1 cellular context compared by ENCODE assay signal in genomic region chr3:75672142-75672775, GRCh38.
A peak's percentile ranks its signal among the peaks of the same experiment; 100 is the strongest.
TF ChIP-seq lines count a peak whose summit lies in the region.
"Not testable (repeated sequence)": the region's sequence is repeated elsewhere in the genome, so short reads cannot be mapped to it uniquely, and the experiment has no call there.

No MANE protein-coding gene starts in this region.

TF ChIP-seq in K562, 482 proteins besides CTCF, POLR2A, EP300 and RAD21:
- TF ChIP-seq, protein P1, sequence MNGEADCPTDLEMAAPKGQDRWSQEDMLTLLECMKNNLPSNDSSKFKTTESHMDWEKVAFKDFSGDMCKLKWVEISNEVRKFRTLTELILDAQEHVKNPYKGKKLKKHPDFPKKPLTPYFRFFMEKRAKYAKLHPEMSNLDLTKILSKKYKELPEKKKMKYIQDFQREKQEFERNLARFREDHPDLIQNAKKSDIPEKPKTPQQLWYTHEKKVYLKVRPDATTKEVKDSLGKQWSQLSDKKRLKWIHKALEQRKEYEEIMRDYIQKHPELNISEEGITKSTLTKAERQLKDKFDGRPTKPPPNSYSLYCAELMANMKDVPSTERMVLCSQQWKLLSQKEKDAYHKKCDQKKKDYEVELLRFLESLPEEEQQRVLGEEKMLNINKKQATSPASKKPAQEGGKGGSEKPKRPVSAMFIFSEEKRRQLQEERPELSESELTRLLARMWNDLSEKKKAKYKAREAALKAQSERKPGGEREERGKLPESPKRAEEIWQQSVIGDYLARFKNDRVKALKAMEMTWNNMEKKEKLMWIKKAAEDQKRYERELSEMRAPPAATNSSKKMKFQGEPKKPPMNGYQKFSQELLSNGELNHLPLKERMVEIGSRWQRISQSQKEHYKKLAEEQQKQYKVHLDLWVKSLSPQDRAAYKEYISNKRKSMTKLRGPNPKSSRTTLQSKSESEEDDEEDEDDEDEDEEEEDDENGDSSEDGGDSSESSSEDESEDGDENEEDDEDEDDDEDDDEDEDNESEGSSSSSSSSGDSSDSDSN (IDR thresholded peaks at IDR 0.05; ENCODE audit: borderline replicate concordance in 1 of 2, low read depth in 2 of 2, low read length in 2 of 2) = 0 out of 4 replicates have a peak, but pooled peaks of 1 of the 2 experiments have one; percentile 28
- TF ChIP-seq ZBTB40 (IDR thresholded peaks at IDR 0.05) = peak; percentile 73; the same call in 1 of the 2 replicates
- TF ChIP-seq ZBTB40 (CRISPR knock-in tag; IDR thresholded peaks at IDR 0.05) = not testable (repeated sequence)
- peak; percentile 81 for TF ChIP-seq HNRNPLL (IDR thresholded peaks at IDR 0.05; ENCODE audit: low read depth, low read length, poor library complexity, severe bottlenecking)
- peak in 1 of 3 experiments; percentile 38 for TF ChIP-seq YY1 (IDR thresholded peaks at IDR 0.05; ENCODE audit: borderline replicate concordance in 1 of 3, control insufficient read depth in 1 of 3, extremely low read depth in 1 of 3, insufficient read depth in 3 of 3, insufficient read length in 1 of 3, insufficient replicate concordance in 2 of 3, low read depth in 1 of 3, low read length in 2 of 3)
- peak; percentile 78 for TF ChIP-seq EGR1 (conservative IDR thresholded peaks at IDR 0.05)
- TF ChIP-seq, protein P2, sequence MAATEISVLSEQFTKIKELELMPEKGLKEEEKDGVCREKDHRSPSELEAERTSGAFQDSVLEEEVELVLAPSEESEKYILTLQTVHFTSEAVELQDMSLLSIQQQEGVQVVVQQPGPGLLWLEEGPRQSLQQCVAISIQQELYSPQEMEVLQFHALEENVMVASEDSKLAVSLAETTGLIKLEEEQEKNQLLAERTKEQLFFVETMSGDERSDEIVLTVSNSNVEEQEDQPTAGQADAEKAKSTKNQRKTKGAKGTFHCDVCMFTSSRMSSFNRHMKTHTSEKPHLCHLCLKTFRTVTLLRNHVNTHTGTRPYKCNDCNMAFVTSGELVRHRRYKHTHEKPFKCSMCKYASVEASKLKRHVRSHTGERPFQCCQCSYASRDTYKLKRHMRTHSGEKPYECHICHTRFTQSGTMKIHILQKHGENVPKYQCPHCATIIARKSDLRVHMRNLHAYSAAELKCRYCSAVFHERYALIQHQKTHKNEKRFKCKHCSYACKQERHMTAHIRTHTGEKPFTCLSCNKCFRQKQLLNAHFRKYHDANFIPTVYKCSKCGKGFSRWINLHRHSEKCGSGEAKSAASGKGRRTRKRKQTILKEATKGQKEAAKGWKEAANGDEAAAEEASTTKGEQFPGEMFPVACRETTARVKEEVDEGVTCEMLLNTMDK (IDR thresholded peaks at IDR 0.05; ENCODE audit: borderline replicate concordance, insufficient read depth, low read depth, low read length, poor library complexity, severe bottlenecking) = peak; percentile 75
- peak; percentile 53 for TF ChIP-seq L3MBTL2 (IDR thresholded peaks at IDR 0.05)
- peak; percentile 27; the same call in 1 of the 2 replicates for TF ChIP-seq MGA (IDR thresholded peaks at IDR 0.05)
- TF ChIP-seq RBFOX2 (IDR thresholded peaks at IDR 0.05; ENCODE audit: low read depth, low read length) = peak; percentile 54
- 0 out of 2 replicates have a peak, but pooled peaks have one; percentile 31 for TF ChIP-seq SMAD4 (CRISPR knock-in tag; conservative IDR thresholded peaks at IDR 0.05)
- peak; percentile 53; the same call in 1 of the 2 replicates for TF ChIP-seq POLR2G (IDR thresholded peaks at IDR 0.05; ENCODE audit: low read depth, low read length)
- TF ChIP-seq GABPA (tag; conservative IDR thresholded peaks at IDR 0.05; ENCODE audit: low read depth) = peak; percentile 47
- peak; percentile 58 to 67; a peak in 3 of 4 replicates for TF ChIP-seq NRF1 (conservative IDR thresholded peaks at IDR 0.05 in 1 of 2, IDR thresholded peaks at IDR 0.05 in 1 of 2)
- TF ChIP-seq, protein P3, sequence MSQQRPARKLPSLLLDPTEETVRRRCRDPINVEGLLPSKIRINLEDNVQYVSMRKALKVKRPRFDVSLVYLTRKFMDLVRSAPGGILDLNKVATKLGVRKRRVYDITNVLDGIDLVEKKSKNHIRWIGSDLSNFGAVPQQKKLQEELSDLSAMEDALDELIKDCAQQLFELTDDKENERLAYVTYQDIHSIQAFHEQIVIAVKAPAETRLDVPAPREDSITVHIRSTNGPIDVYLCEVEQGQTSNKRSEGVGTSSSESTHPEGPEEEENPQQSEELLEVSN (IDR thresholded peaks at IDR 0.05; ENCODE audit: borderline replicate concordance in 1 of 2, extremely low read depth in 1 of 2, insufficient read depth in 1 of 2, insufficient read length in 1 of 2, low read depth in 1 of 2, low read length in 1 of 2, poor library complexity in 1 of 2, severe bottlenecking in 1 of 2) = peak in 1 of 2 experiments; percentile 81
